ENCODE assay signal across 14 cellular contexts in genomic region chr10:79168231-79168630, GRCh38.
"Had no signal": no experiment of that assay in that cellular context is flagged by ENCODE, and none has a peak within 500 bp of the region (broad histone marks: within the 10 kb centered on the region; RNA-seq: fewer than 3 reads in every experiment).

No MANE protein-coding gene starts in this region.

- ATAC-seq: activated CD4-positive, CD25-positive, alpha-beta regulatory T cell treated with anti-CD3 and anti-CD28 coated beads, Interleukin-2, amount 50 U/mL, for 24 hours; activated naive CD8-positive, alpha-beta T cell treated with anti-CD3 and anti-CD28 coated beads, Interleukin-2, amount 50 U/mL, for 24 hours; esophagus mucosa; natural killer cell treated with Interleukin-12 subunit alpha and Interleukin-12 subunit beta and Interleukin-15 and Interleukin-18, amount 100 ng/mL, for 72 hours had no signal

- H3K9me3 Mint-ChIP-seq: activated naive CD8-positive, alpha-beta T cell treated with anti-CD3 and anti-CD28 coated beads, Interleukin-2, amount 50 U/mL, for 24 hours; natural killer cell treated with Interleukin-12 subunit alpha and Interleukin-12 subunit beta and Interleukin-15 and Interleukin-18, amount 100 ng/mL, for 72 hours; T-helper 2 cell treated with Interferon-gamma antibody and Interleukin-4, amounts not matched to agents 5 μg/mL and 100 μg/mL, for 36 hours had no signal

- H3K36me3 Mint-ChIP-seq: natural killer cell treated with Interleukin-12 subunit alpha and Interleukin-12 subunit beta and Interleukin-15 and Interleukin-18, amount 100 ng/mL, for 72 hours had no signal

- H3K4me1 Mint-ChIP-seq: activated naive CD8-positive, alpha-beta T cell treated with anti-CD3 and anti-CD28 coated beads, Interleukin-2, amount 50 U/mL, for 24 hours had no signal

- DNase-seq: activated CD4-positive, alpha-beta T cell treated with anti-CD3 and anti-CD28 coated beads, Interleukin-2, amount 50 U/mL, for 1 hour; activated CD8-positive, alpha-beta memory T cell treated with anti-CD3 and anti-CD28 coated beads for 24 hours; activated naive CD4-positive, alpha-beta T cell treated with Interleukin-2 at 50 U/mL for 16 hours; activated naive CD8-positive, alpha-beta T cell treated with anti-CD3 and anti-CD28 coated beads, Interleukin-2, amount 50 U/mL, for 24 hours; hippocampal formation; kidney; stimulated activated CD4-positive, alpha-beta T cell treated with anti-CD3 and anti-CD28 coated beads, Interleukin-1b, Interleukin-23, amount 100 ng/mL, for 48 hours; SW 1271 had no signal

- H3K9me3 ChIP-seq: ascending aorta, thoracic aorta had no signal

- H3K4me3 Mint-ChIP-seq: activated naive CD8-positive, alpha-beta T cell treated with anti-CD3 and anti-CD28 coated beads, Interleukin-2, amount 50 U/mL, for 24 hours; natural killer cell treated with Interleukin-12 subunit alpha and Interleukin-12 subunit beta and Interleukin-15 and Interleukin-18, amount 100 ng/mL, for 72 hours; T-helper 2 cell treated with Interferon-gamma antibody and Interleukin-4, amounts not matched to agents 5 μg/mL and 100 μg/mL, for 36 hours had no signal

- H3K27ac Mint-ChIP-seq: activated naive CD8-positive, alpha-beta T cell treated with anti-CD3 and anti-CD28 coated beads, Interleukin-2, amount 50 U/mL, for 24 hours; natural killer cell treated with Interleukin-12 subunit alpha and Interleukin-12 subunit beta and Interleukin-15 and Interleukin-18, amount 100 ng/mL, for 72 hours; T-helper 2 cell treated with Interferon-gamma antibody and Interleukin-4, amounts not matched to agents 5 μg/mL and 100 μg/mL, for 36 hours had no signal

- H3K27ac ChIP-seq: ascending aorta, thoracic aorta had no signal

- H3K4me3 ChIP-seq: ascending aorta, thoracic aorta had no signal

- H3K27me3 ChIP-seq: ascending aorta had no signal

- H3K27me3 Mint-ChIP-seq: activated naive CD8-positive, alpha-beta T cell treated with anti-CD3 and anti-CD28 coated beads, Interleukin-2, amount 50 U/mL, for 24 hours; natural killer cell treated with Interleukin-12 subunit alpha and Interleukin-12 subunit beta and Interleukin-15 and Interleukin-18, amount 100 ng/mL, for 72 hours had no signal
